Comparison of ENCODE assay signal across 13 cellular contexts in the genomic region with DNA sequence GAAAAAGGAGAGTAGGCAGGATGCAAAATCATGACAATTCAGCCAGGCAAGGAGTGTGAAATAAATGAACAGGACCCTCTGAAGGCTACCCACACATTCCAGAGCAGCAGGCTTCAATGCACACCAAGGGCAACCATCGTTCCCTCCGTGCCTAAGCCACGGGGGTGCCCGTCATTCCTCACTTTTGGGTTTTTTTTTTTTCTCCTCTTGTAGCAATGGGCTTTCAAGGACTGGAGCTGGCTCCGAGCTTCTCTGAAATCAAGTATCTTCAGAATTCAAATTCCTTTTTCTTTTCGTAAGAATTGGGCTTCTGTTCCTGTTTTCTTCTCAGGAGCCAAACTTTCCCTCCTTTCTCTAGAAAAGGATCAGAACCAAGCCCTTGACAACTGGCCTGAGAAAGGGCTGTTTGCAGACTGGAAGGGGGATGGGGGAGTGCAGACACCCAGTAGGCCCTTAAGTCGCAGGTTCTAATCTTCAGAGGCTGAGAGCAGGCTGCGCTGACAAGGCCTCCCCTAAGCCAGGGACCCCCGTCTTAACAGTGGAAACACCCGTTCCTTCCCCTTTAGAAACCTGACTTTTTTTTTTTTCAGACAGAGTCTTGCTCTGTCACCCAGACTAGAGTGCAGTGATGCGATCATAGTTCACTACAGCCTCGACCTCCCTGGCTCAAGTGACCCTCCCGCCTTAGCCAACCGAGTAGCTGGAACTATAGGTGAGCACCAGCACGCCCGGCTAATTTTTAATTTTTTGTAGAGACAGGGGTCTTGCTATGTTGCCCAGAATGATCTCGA. TPM values are rescaled to one million over a fixed set of nuclear protein-coding genes. Genes with fewer than 3 reads are reported as not detected.
DNase-seq lines count a peak whose midpoint lies in the region; TF ChIP-seq lines count a peak whose summit lies in the region.
"Had no signal": no experiment of that assay in that cellular context is flagged by ENCODE, and none has a peak within 500 bp of the region (broad histone marks: within the 10 kb centered on the region; RNA-seq: fewer than 3 reads in every experiment).

No MANE protein-coding gene starts in this region.

- H3K9me3 ChIP-seq in neuronal stem cell (replicated peaks in 1 of 2; ENCODE audit: control insufficient read depth in 2 of 2, insufficient read depth in 1 of 2, low read depth in 1 of 2, low read length in 2 of 2), result peaks cover 0 to 11% of the 10 kb centered on the region in 2 donors

- H3K27me3 Mint-ChIP-seq in type B pancreatic cell, result no peaks in the 10 kb centered on the region

- H3K36me3 ChIP-seq in neuronal stem cell (replicated peaks in 1 of 2; ENCODE audit: control insufficient read depth in 2 of 2, insufficient read depth in 2 of 2, low read length in 2 of 2), result peaks cover 2 to 6% of the 10 kb centered on the region in 2 donors

- peaks cover 3% of the 10 kb centered on the region for H3K36me3 Mint-ChIP-seq in type B pancreatic cell
- H3K36me3 Mint-ChIP-seq: activated naive CD4-positive, alpha-beta T cell treated with anti-CD3 and anti-CD28 coated beads, Interleukin-2, amount 10 ng/mL, durations not matched to agents 7 days and 5 days had no signal

- H3K27me3 ChIP-seq in neuronal stem cell (ENCODE audit: control insufficient read depth in 3 of 3, insufficient read depth in 3 of 3, low read depth in 1 of 3, low read length in 3 of 3), result no peaks in the 10 kb centered on the region

- H3K9me3 Mint-ChIP-seq in type B pancreatic cell, result no peaks in the 10 kb centered on the region
- H3K9me3 Mint-ChIP-seq: activated naive CD4-positive, alpha-beta T cell treated with anti-CD3 and anti-CD28 coated beads, Interleukin-2, amount 10 ng/mL, durations not matched to agents 7 days and 5 days; GM23338 had no signal

- H3K4me3 Mint-ChIP-seq in type B pancreatic cell, result no peak overlapping the region
- H3K4me3 Mint-ChIP-seq: activated naive CD4-positive, alpha-beta T cell treated with anti-CD3 and anti-CD28 coated beads, Interleukin-2, amount 10 ng/mL, durations not matched to agents 7 days and 5 days; GM23338 had no signal

- WGBS in neuronal stem cell (ENCODE audit: extremely low coverage in 2 of 2, insufficient read length in 2 of 2, insufficient replicate concordance in 1 of 2), 2 donors, result no CpG with 5 or more reads among the region's 17 CpGs

- no peak overlapping the region for H2BK12ac ChIP-seq in neuronal stem cell (ENCODE audit: low read length)

- H3K79me1 ChIP-seq in neuronal stem cell (ENCODE audit: low read depth, low read length), result no peaks in the 10 kb centered on the region

- H3K27ac Mint-ChIP-seq in type B pancreatic cell, result peak overlapping the region; percentile 93
- H3K27ac Mint-ChIP-seq: activated naive CD4-positive, alpha-beta T cell treated with anti-CD3 and anti-CD28 coated beads, Interleukin-2, amount 10 ng/mL, durations not matched to agents 7 days and 5 days; GM23338 had no signal

- no peak for TF ChIP-seq CTCF in type B pancreatic cell (conservative IDR thresholded peaks at IDR 0.05)

- no peak overlapping the region for H4K8ac ChIP-seq in neuronal stem cell (ENCODE audit: low read depth, low read length)

- no peak overlapping the region for H3K14ac ChIP-seq in neuronal stem cell (ENCODE audit: low read length)

- no peak overlapping the region for H3K4ac ChIP-seq in neuronal stem cell (ENCODE audit: low read length)

- no peak overlapping the region for H3K18ac ChIP-seq in neuronal stem cell (ENCODE audit: low read length)

- H3K27ac ChIP-seq in neuronal stem cell (replicated peaks; ENCODE audit: low read length), result no peak overlapping the region

- H3K9ac ChIP-seq in neuronal stem cell (ENCODE audit: low read depth, low read length, poor library complexity), result no peak overlapping the region

- no peak overlapping the region for H2BK15ac ChIP-seq in neuronal stem cell (ENCODE audit: low read length)

- DNase-seq in activated CD8-positive, alpha-beta memory T cell treated with anti-CD3 and anti-CD28 coated beads for 24 hours, result peak; percentile 28
- DNase-seq in activated CD8-positive, alpha-beta memory T cell treated with anti-CD3 and anti-CD28 coated beads, Interleukin-2, amount 50 U/mL, for 4 hours, result no peak
- DNase-seq in ecto neural progenitor cell (ENCODE audit: low spot score) (peak; percentile 16), neuronal stem cell (ENCODE audit: low spot score) (no peak), type B pancreatic cell (ENCODE audit: extremely low spot score, unreplicated experiment) (peak; percentile 32), dedifferentiated amniotic fluid mesenchymal stem cell (ENCODE audit: extremely low spot score) (no peak), NCI-H2171 (lab: John Stamatoyannopoulos, UW) (no peak), DMS53 (lab: John Stamatoyannopoulos, UW) (no peak)
- DNase-seq: activated CD4-positive, alpha-beta T cell treated with anti-CD3 and anti-CD28 coated beads, Interleukin-2, amount 50 U/mL, for 4 hours; activated naive CD4-positive, alpha-beta T cell treated with anti-CD3 and anti-CD28 coated beads, Interleukin-2, amount 10 ng/mL, durations not matched to agents 7 days and 5 days; stimulated activated CD4-positive, alpha-beta T cell treated with anti-CD3 and anti-CD28 coated beads, Interleukin-4, amount 100 ng/mL, for 1 hour; T-helper 1 cell had no signal

- no peak overlapping the region for H4K91ac ChIP-seq in neuronal stem cell (ENCODE audit: low read depth, low read length, poor library complexity)

- H3K4me1 ChIP-seq in neuronal stem cell (ENCODE audit: control insufficient read depth in 2 of 2, insufficient read depth in 1 of 2, low read depth in 1 of 2, low read length in 2 of 2), result peaks cover 20 to 21% of the 10 kb centered on the region in 2 donors

- H3K4me2 ChIP-seq in neuronal stem cell (ENCODE audit: insufficient read depth, low read length, poor library complexity, severe bottlenecking), result no peak overlapping the region
- H3K4me2 ChIP-seq: GM23338 had no signal

- peak overlapping the region; percentile 83 for H2AK5ac ChIP-seq in neuronal stem cell (ENCODE audit: low read depth, low read length)

- H3K23ac ChIP-seq in neuronal stem cell (ENCODE audit: low read depth, low read length, poor library complexity), result no peak overlapping the region

- H3K4me1 Mint-ChIP-seq in type B pancreatic cell (ENCODE audit: unreplicated experiment), result peaks cover 30% of the 10 kb centered on the region

- no peak overlapping the region for H3K4me3 ChIP-seq in neuronal stem cell (ENCODE audit: low read length in 2 of 2)
- H3K4me3 ChIP-seq: GM23338 had no signal

- no peak overlapping the region for H2BK5ac ChIP-seq in neuronal stem cell (ENCODE audit: low read length)

- H2AFZ ChIP-seq in neuronal stem cell (ENCODE audit: low read length), result no peak overlapping the region
- H2AFZ ChIP-seq: GM23338 had no signal

- H2BK120ac ChIP-seq in neuronal stem cell (ENCODE audit: low read depth, low read length), result no peak overlapping the region

RNA-seq across cellular contexts. Expression of a gene that starts 51.7 kb away (rescaled TPM):
- 9.4 TPM for polyA plus RNA-seq in neuronal stem cell (2013, experiment 1 of 2)
- 11.1 TPM for polyA plus RNA-seq in neuronal stem cell (2013, experiment 2 of 2)
- 7.0 and 18.0 TPM in 2 replicates for total RNA-seq in type B pancreatic cell (ENCODE audit: low replicate concordance)

Comparison
In these comparisons a context has a peak if more than half of its experiments do, and no peak if none do; other contexts are left out.
1. DNase-seq: peak in activated CD8-positive, alpha-beta memory T cell treated with anti-CD3 and anti-CD28 coated beads for 24 hours (single experiment), ecto neural progenitor cell (single experiment) and type B pancreatic cell (single experiment); none in activated CD8-positive, alpha-beta memory T cell treated with anti-CD3 and anti-CD28 coated beads, Interleukin-2, amount 50 U/mL, for 4 hours (single experiment), neuronal stem cell (single experiment), dedifferentiated amniotic fluid mesenchymal stem cell (single experiment), NCI-H2171 (single experiment) and DMS53 (single experiment).